In genomic region chr6:136069119-136069518, GRCh38 we compare ENCODE assay signal across 13 cellular contexts.
DNase-seq lines count a peak whose midpoint lies in the region; ATAC-seq and TF ChIP-seq lines count a peak whose summit lies in the region.
"Had no signal": no experiment of that assay in that cellular context is flagged by ENCODE, and none has a peak within 500 bp of the region (broad histone marks: within the 10 kb centered on the region; RNA-seq: fewer than 3 reads in every experiment).

No MANE protein-coding gene starts in this region.

- TF ChIP-seq POLR2A in body of pancreas (IDR thresholded peaks at IDR 0.05) (no peak), transverse colon (IDR thresholded peaks at IDR 0.05) (no peak)

- no peak for TF ChIP-seq CTCF in right atrium auricular region (IDR thresholded peaks at IDR 0.05)
- TF ChIP-seq CTCF in body of pancreas (IDR thresholded peaks at IDR 0.05): no peak
- TF ChIP-seq CTCF in transverse colon (IDR thresholded peaks at IDR 0.05): no peak

- H3K27me3 ChIP-seq in right atrium auricular region (no peaks in the 10 kb centered on the region), body of pancreas (no peaks in the 10 kb centered on the region), transverse colon (no peaks in the 10 kb centered on the region)
- H3K27me3 ChIP-seq: MG63, SJSA1 had no signal

- H3K4me1 ChIP-seq in right atrium auricular region (peaks cover 0 to 45% of the 10 kb centered on the region in 2 donors), body of pancreas (peaks cover 17% of the 10 kb centered on the region), transverse colon (no peaks in the 10 kb centered on the region)

- H3K9me3 ChIP-seq in right atrium auricular region (no peaks in the 10 kb centered on the region), body of pancreas (no peaks in the 10 kb centered on the region), transverse colon (no peaks in the 10 kb centered on the region)
- H3K9me3 ChIP-seq: SJSA1 had no signal

- ATAC-seq in left ventricle myocardium superior (no peak), body of pancreas (no peak), GM21528 (IDR thresholded peaks at IDR 0.05; ENCODE audit: low FRiP score, unreplicated experiment) (no peak), GM21619 (IDR thresholded peaks at IDR 0.05; ENCODE audit: unreplicated experiment) (no peak)
- ATAC-seq: activated CD4-positive, alpha-beta T cell treated with anti-CD3 and anti-CD28 coated beads for 36 hours had no signal

- no peak for TF ChIP-seq EP300 in transverse colon (IDR thresholded peaks at IDR 0.05; ENCODE audit: low read depth)

- intact Hi-C loops in left ventricle myocardium superior (cut with micrococcal nuclease) (no loop called here), body of pancreas (cut with DNase I) (no loop called here), transverse colon (cut with DNase I; ENCODE audit: low total_unique reads) (no loop called here)

- WGBS in body of pancreas, 2 donors: 44 to 49% methylated on average over 2 of the region's 2 CpGs
- 58 to 74% methylated on average over 2 of the region's 2 CpGs for WGBS in transverse colon (ENCODE audit: low coverage in 1 of 2), 2 donors

- H3K27ac ChIP-seq in right atrium auricular region (peak overlapping the region; percentile 37 to 82), body of pancreas (peak overlapping the region; percentile 9 to 83 (median 68)), transverse colon (peak overlapping the region in 2 of 4 donors; percentile 27 to 51)
- H3K27ac ChIP-seq: SJSA1 had no signal

- DNase-seq in right atrium auricular region (ENCODE audit: low spot score): no peak
- no peak for DNase-seq in left ventricle myocardium superior
- no peak for DNase-seq in body of pancreas
- DNase-seq in kidney glomerular epithelial cell (lab: John Stamatoyannopoulos, UW): peak; percentile 10
- DNase-seq in DMS114 treated with DMSO at 0.1 percent for 48 hours (lab: John Stamatoyannopoulos, UW; ENCODE audit: unreplicated experiment): no peak
- no peak for DNase-seq in transverse colon
- DNase-seq: activated CD4-positive, alpha-beta T cell treated with anti-CD3 and anti-CD28 coated beads for 36 hours; H9; MG63; NCI-H345 had no signal

- H3K36me3 ChIP-seq in right atrium auricular region: no peaks in the 10 kb centered on the region
- H3K36me3 ChIP-seq in body of pancreas (replicated peaks in 1 of 2; ENCODE audit: insufficient read depth in 1 of 2, low read depth in 2 of 2): no peaks in the 10 kb centered on the region
- H3K36me3 ChIP-seq in transverse colon: no peaks in the 10 kb centered on the region
- H3K36me3 ChIP-seq: MG63, SJSA1 had no signal

- H3K4me3 ChIP-seq in right atrium auricular region (no peak overlapping the region), body of pancreas (no peak overlapping the region), transverse colon (no peak overlapping the region)
- H3K4me3 ChIP-seq: MG63, SJSA1 had no signal

- in situ Hi-C loops in transverse colon (cut with MboI; ENCODE audit: low pct_ligation_motif_present in 1 of 4, low pct_unique_long_range_greater_than_20kb in 1 of 4, low sequenced_read_pairs in 3 of 4): no loop called here
